ENCODE assay signal across 8 cellular contexts in the genomic region with DNA sequence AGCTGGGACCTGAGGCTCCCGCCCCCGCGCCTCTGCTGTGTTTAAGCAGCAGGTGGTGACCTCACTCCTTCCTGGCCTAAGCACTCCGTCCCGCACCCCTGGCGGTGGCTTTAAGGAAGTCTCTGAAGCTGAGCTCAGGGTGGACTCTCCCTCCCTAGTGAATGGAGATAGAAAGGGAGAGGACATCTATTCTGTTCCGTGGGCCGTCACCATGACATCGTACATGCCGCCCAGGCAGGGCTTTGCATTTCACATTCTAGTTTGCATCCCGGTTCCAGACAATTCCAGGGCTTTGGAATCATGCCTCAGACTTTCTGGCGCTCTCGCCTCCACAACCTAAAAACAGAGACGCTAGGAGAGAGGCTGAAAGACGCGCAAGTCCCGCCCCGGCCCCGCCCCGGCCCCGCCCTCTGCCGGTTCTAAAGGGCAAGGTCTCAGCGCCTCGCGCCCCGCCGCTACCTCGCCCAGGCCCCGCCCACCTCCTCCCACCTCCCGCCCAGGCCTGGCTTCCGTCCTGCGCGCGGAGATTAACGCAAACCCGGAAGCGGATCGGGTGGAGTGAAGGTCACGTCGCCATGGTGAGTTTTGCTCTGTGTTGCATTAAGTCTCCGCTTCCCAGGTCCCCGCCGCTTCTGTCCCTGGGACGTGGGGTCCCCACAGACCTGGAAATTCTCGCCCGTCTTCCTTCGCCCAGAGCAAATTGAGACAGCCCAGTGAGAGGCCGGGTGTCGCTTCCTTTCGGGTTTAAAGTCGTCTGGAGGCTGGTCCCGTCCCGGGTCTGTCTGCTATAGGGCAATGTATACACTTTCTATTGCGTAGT. TPM values are rescaled to one million over a fixed set of nuclear protein-coding genes. Genes with fewer than 3 reads are reported as not detected.
DNase-seq lines count a peak whose midpoint lies in the region; ATAC-seq and TF ChIP-seq lines count a peak whose summit lies in the region.

Gene ZNF808 (plus strand): TSS at position 535 of the 820 bp plus-strand sequence. CDS start 15,617 bp downstream, outside the sequence.

- peak within 1 kb of the TSS; percentile 98 for H3K27ac ChIP-seq in hepatocyte

- H3K79me2 ChIP-seq in hepatocyte, result peaks cover 45% of the 10 kb centered on the region

- H3K9me3 ChIP-seq in hepatocyte (ENCODE audit: low read depth), result no peaks in the 10 kb centered on the region

- H3K4me3 ChIP-seq in astrocyte of the cerebellum (ENCODE audit: low read depth, low read length) (peak within 1 kb of the TSS; percentile 75), hepatocyte (peak within 1 kb of the TSS; percentile 95)

- ATAC-seq in GM18498 (IDR thresholded peaks at IDR 0.05; ENCODE audit: unreplicated experiment) (peak; percentile 86), HG02885 (IDR thresholded peaks at IDR 0.05; ENCODE audit: poor library complexity, unreplicated experiment) (peak; percentile 89)

- H3K36me3 ChIP-seq in hepatocyte (replicated peaks; ENCODE audit: insufficient read depth, low read depth), result no peaks in the 10 kb centered on the region

- TF ChIP-seq CTCF in astrocyte of the cerebellum (IDR thresholded peaks at IDR 0.05; ENCODE audit: low read depth, low read length, missing control alignments) (peak; percentile 52), hepatocyte (IDR thresholded peaks at IDR 0.05; ENCODE audit: poor library complexity) (peak; percentile 56)

- H2AFZ ChIP-seq in hepatocyte, result peak within 1 kb of the TSS; percentile 92

- peaks cover 15% of the 10 kb centered on the region for H3K4me1 ChIP-seq in hepatocyte (ENCODE audit: insufficient read depth)

- H3K4me2 ChIP-seq in hepatocyte, result peak within 1 kb of the TSS; percentile 98

- DNase-seq in NCI-H187 (lab: John Stamatoyannopoulos, UW), result peak; percentile 96 to 97
- peak; percentile 92 for DNase-seq in T-helper 22 cell (ENCODE audit: low read depth)
- peak; percentile 53 for DNase-seq in astrocyte of the cerebellum (ENCODE audit: low read depth)
- peak; percentile 97 for DNase-seq in hepatocyte (ENCODE audit: low spot score)
- DNase-seq in retina, result peak; percentile 91
- DNase-seq in NCI-H446 (lab: John Stamatoyannopoulos, UW), result no peak

- under 1% methylated on average over 37 of the region's 54 CpGs for WGBS in hepatocyte (ENCODE audit: low lambda C conversion rate, missing lambda C conversion rate)

- in situ Hi-C loops in astrocyte of the cerebellum (cut with HindIII; ENCODE audit: low sequenced_read_pairs), result no loop called here

- H4K20me1 ChIP-seq in hepatocyte (ENCODE audit: insufficient read depth, poor library complexity, severe bottlenecking), result no peaks in the 10 kb centered on the region

- no peaks in the 10 kb centered on the region for H3K9me2 ChIP-seq in hepatocyte (replicated peaks; ENCODE audit: insufficient read depth)

- H3K27me3 ChIP-seq in hepatocyte, result no peaks in the 10 kb centered on the region

RNA-seq across cellular contexts. Expression of gene ZNF808, which starts in this region (rescaled TPM):
- total RNA-seq in hepatocyte, result 15.7 and 25.7 TPM in 2 replicates
- 2.2 and 2.7 TPM in 2 replicates for polyA plus RNA-seq in hepatocyte

Comparison
In these comparisons a context has a peak if more than half of its experiments do, and no peak if none do; other contexts are left out.
1. DNase-seq: peak in NCI-H187 (2 of 2), T-helper 22 cell (single experiment), astrocyte of the cerebellum (single experiment), hepatocyte (single experiment) and retina (single experiment); none in NCI-H446 (0 of 2).